In genomic region chr2:206765242-206766056, GRCh38 we compare ENCODE assay signal across 1 cellular context.
TF ChIP-seq lines count a peak whose summit lies in the region.

TSS of gene FASTKD2 (plus strand) at chr2:206765606. CDS start at chr2:206766694, 1,088 bp downstream.
TSS of gene MDH1B (minus strand) at chr2:206765328. CDS start at chr2:206765271, 57 bp downstream.

TF ChIP-seq in HepG2, 621 proteins besides CTCF, POLR2A, EP300 and RAD21 (continued from another document and continues in another):
- TF ChIP-seq TRAFD1 (CRISPR knock-in tag; IDR thresholded peaks at IDR 0.05; ENCODE audit: borderline replicate concordance) (peak; percentile 64; the same call in 1 of the 2 replicates), ZNF33A (CRISPR knock-in tag; IDR thresholded peaks at IDR 0.05; ENCODE audit: borderline replicate concordance) (no peak), ZNF747 (CRISPR knock-in tag; IDR thresholded peaks at IDR 0.05; ENCODE audit: borderline replicate concordance) (peak; percentile 23; the same call in 1 of the 2 replicates), ZNF3 (CRISPR knock-in tag; IDR thresholded peaks at IDR 0.05) (no peak), ZNF563 (CRISPR knock-in tag; IDR thresholded peaks at IDR 0.05) (no peak), HIVEP1 (CRISPR knock-in tag; IDR thresholded peaks at IDR 0.05) (peak; percentile 58; the same call in 1 of the 2 replicates), ZNF678 (CRISPR knock-in tag; IDR thresholded peaks at IDR 0.05) (no peak), SNAI1 (CRISPR knock-in tag; IDR thresholded peaks at IDR 0.05; ENCODE audit: borderline replicate concordance) (no peak), NFE2 (CRISPR knock-in tag; IDR thresholded peaks at IDR 0.05) (no peak), ZNF317 (CRISPR knock-in tag; IDR thresholded peaks at IDR 0.05) (peak; percentile 76; the same call in 1 of the 2 replicates), MTA3 (CRISPR knock-in tag; IDR thresholded peaks at IDR 0.05) (no peak), ZNF780A (CRISPR knock-in tag; IDR thresholded peaks at IDR 0.05) (peak; percentile 18; the same call in 1 of the 2 replicates), ZNF30 (CRISPR knock-in tag; IDR thresholded peaks at IDR 0.05) (peak; percentile 87), XBP1 (CRISPR knock-in tag; IDR thresholded peaks at IDR 0.05) (peak; percentile 18; the same call in 1 of the 2 replicates), ZNF382 (CRISPR knock-in tag; IDR thresholded peaks at IDR 0.05; ENCODE audit: borderline replicate concordance) (no peak), POLR2G (IDR thresholded peaks at IDR 0.05; ENCODE audit: low read depth, low read length) (peak; percentile 98), IKZF1 (IDR thresholded peaks at IDR 0.05) (no peak), JARID2 (CRISPR knock-in tag; IDR thresholded peaks at IDR 0.05; ENCODE audit: insufficient replicate concordance) (peak; percentile 77), NBN (conservative IDR thresholded peaks at IDR 0.05) (no peak), TOE1 (CRISPR knock-in tag; IDR thresholded peaks at IDR 0.05) (0 out of 2 replicates have a peak, but pooled peaks have one; percentile 62), CHD2 (IDR thresholded peaks at IDR 0.05; ENCODE audit: low read depth, low read length) (peak; percentile 97), ATF7 (IDR thresholded peaks at IDR 0.05) (no peak), ATF7 (CRISPR knock-in tag; IDR thresholded peaks at IDR 0.05) (no peak), SCMH1 (CRISPR knock-in tag; IDR thresholded peaks at IDR 0.05; ENCODE audit: borderline replicate concordance) (no peak), ZFP37 (CRISPR knock-in tag; IDR thresholded peaks at IDR 0.05; ENCODE audit: borderline replicate concordance) (peak; percentile 64; the same call in 1 of the 2 replicates), FOSL2 (CRISPR knock-in tag; IDR thresholded peaks at IDR 0.05) (peak; percentile 71), ZFX (CRISPR knock-in tag; IDR thresholded peaks at IDR 0.05; ENCODE audit: low read depth) (peak; percentile 90), ATF6 (CRISPR knock-in tag; conservative IDR thresholded peaks at IDR 0.05) (no peak), KDM5A (IDR thresholded peaks at IDR 0.05; ENCODE audit: borderline replicate concordance, low read length) (peak; percentile 99), ZBTB20 (CRISPR knock-in tag; IDR thresholded peaks at IDR 0.05; ENCODE audit: borderline replicate concordance, low read depth) (no peak), SALL2 (CRISPR knock-in tag; IDR thresholded peaks at IDR 0.05) (peak; percentile 91), ZNF879 (CRISPR knock-in tag; IDR thresholded peaks at IDR 0.05) (no peak), ZNF644 (CRISPR knock-in tag; IDR thresholded peaks at IDR 0.05; ENCODE audit: low read depth) (peak; percentile 21; the same call in 1 of the 2 replicates), ZFP41 (CRISPR knock-in tag; IDR thresholded peaks at IDR 0.05; ENCODE audit: borderline replicate concordance) (no peak; the same call in 1 of the 2 replicates), NFE2L2 (IDR thresholded peaks at IDR 0.05; ENCODE audit: low read length) (no peak), EZH2 (conservative IDR thresholded peaks at IDR 0.05; ENCODE audit: low read depth, low read length) (no peak), ZFYVE20 (CRISPR knock-in tag; IDR thresholded peaks at IDR 0.05; ENCODE audit: borderline replicate concordance, low read depth) (no peak), ZKSCAN5 (CRISPR knock-in tag; IDR thresholded peaks at IDR 0.05) (no peak), THAP8 (CRISPR knock-in tag; IDR thresholded peaks at IDR 0.05; ENCODE audit: borderline replicate concordance) (no peak)
- TF ChIP-seq, protein P1, sequence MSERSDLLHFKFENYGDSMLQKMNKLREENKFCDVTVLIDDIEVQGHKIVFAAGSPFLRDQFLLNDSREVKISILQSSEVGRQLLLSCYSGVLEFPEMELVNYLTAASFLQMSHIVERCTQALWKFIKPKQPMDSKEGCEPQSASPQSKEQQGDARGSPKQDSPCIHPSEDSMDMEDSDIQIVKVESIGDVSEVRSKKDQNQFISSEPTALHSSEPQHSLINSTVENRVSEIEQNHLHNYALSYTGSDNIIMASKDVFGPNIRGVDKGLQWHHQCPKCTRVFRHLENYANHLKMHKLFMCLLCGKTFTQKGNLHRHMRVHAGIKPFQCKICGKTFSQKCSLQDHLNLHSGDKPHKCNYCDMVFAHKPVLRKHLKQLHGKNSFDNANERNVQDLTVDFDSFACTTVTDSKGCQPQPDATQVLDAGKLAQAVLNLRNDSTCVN (CRISPR knock-in tag; IDR thresholded peaks at IDR 0.05; ENCODE audit: borderline replicate concordance), result no peak; the same call in none of the 2 replicates
- TF ChIP-seq, protein P2, sequence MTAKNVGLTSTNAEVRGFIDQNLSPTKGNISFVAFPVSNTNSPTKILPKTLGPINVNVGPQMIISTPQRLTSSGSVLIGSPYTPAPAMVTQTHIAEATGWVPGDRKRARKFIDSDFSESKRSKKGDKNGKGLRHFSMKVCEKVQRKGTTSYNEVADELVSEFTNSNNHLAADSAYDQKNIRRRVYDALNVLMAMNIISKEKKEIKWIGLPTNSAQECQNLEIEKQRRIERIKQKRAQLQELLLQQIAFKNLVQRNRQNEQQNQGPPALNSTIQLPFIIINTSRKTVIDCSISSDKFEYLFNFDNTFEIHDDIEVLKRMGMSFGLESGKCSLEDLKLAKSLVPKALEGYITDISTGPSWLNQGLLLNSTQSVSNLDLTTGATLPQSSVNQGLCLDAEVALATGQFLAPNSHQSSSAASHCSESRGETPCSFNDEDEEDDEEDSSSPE (CRISPR knock-in tag; IDR thresholded peaks at IDR 0.05), result no peak; the same call in 1 of the 2 replicates
- TF ChIP-seq, protein P3, sequence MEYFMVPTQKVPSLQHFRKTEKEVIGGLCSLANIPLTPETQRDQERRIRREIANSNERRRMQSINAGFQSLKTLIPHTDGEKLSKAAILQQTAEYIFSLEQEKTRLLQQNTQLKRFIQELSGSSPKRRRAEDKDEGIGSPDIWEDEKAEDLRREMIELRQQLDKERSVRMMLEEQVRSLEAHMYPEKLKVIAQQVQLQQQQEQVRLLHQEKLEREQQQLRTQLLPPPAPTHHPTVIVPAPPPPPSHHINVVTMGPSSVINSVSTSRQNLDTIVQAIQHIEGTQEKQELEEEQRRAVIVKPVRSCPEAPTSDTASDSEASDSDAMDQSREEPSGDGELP (IDR thresholded peaks at IDR 0.05; ENCODE audit: borderline replicate concordance, low read depth), result peak; percentile 50; the same call in 1 of the 2 replicates
- TF ChIP-seq, protein P4, sequence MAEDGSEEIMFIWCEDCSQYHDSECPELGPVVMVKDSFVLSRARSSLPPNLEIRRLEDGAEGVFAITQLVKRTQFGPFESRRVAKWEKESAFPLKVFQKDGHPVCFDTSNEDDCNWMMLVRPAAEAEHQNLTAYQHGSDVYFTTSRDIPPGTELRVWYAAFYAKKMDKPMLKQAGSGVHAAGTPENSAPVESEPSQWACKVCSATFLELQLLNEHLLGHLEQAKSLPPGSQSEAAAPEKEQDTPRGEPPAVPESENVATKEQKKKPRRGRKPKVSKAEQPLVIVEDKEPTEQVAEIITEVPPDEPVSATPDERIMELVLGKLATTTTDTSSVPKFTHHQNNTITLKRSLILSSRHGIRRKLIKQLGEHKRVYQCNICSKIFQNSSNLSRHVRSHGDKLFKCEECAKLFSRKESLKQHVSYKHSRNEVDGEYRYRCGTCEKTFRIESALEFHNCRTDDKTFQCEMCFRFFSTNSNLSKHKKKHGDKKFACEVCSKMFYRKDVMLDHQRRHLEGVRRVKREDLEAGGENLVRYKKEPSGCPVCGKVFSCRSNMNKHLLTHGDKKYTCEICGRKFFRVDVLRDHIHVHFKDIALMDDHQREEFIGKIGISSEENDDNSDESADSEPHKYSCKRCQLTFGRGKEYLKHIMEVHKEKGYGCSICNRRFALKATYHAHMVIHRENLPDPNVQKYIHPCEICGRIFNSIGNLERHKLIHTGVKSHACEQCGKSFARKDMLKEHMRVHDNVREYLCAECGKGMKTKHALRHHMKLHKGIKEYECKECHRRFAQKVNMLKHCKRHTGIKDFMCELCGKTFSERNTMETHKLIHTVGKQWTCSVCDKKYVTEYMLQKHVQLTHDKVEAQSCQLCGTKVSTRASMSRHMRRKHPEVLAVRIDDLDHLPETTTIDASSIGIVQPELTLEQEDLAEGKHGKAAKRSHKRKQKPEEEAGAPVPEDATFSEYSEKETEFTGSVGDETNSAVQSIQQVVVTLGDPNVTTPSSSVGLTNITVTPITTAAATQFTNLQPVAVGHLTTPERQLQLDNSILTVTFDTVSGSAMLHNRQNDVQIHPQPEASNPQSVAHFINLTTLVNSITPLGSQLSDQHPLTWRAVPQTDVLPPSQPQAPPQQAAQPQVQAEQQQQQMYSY (CRISPR knock-in tag; IDR thresholded peaks at IDR 0.05), result no peak; the same call in 1 of the 2 replicates
- TF ChIP-seq, protein P5, sequence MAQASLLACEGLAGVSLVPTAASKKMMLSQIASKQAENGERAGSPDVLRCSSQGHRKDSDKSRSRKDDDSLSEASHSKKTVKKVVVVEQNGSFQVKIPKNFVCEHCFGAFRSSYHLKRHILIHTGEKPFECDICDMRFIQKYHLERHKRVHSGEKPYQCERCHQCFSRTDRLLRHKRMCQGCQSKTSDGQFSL (CRISPR knock-in tag; IDR thresholded peaks at IDR 0.05), result no peak
- TF ChIP-seq, protein P6, sequence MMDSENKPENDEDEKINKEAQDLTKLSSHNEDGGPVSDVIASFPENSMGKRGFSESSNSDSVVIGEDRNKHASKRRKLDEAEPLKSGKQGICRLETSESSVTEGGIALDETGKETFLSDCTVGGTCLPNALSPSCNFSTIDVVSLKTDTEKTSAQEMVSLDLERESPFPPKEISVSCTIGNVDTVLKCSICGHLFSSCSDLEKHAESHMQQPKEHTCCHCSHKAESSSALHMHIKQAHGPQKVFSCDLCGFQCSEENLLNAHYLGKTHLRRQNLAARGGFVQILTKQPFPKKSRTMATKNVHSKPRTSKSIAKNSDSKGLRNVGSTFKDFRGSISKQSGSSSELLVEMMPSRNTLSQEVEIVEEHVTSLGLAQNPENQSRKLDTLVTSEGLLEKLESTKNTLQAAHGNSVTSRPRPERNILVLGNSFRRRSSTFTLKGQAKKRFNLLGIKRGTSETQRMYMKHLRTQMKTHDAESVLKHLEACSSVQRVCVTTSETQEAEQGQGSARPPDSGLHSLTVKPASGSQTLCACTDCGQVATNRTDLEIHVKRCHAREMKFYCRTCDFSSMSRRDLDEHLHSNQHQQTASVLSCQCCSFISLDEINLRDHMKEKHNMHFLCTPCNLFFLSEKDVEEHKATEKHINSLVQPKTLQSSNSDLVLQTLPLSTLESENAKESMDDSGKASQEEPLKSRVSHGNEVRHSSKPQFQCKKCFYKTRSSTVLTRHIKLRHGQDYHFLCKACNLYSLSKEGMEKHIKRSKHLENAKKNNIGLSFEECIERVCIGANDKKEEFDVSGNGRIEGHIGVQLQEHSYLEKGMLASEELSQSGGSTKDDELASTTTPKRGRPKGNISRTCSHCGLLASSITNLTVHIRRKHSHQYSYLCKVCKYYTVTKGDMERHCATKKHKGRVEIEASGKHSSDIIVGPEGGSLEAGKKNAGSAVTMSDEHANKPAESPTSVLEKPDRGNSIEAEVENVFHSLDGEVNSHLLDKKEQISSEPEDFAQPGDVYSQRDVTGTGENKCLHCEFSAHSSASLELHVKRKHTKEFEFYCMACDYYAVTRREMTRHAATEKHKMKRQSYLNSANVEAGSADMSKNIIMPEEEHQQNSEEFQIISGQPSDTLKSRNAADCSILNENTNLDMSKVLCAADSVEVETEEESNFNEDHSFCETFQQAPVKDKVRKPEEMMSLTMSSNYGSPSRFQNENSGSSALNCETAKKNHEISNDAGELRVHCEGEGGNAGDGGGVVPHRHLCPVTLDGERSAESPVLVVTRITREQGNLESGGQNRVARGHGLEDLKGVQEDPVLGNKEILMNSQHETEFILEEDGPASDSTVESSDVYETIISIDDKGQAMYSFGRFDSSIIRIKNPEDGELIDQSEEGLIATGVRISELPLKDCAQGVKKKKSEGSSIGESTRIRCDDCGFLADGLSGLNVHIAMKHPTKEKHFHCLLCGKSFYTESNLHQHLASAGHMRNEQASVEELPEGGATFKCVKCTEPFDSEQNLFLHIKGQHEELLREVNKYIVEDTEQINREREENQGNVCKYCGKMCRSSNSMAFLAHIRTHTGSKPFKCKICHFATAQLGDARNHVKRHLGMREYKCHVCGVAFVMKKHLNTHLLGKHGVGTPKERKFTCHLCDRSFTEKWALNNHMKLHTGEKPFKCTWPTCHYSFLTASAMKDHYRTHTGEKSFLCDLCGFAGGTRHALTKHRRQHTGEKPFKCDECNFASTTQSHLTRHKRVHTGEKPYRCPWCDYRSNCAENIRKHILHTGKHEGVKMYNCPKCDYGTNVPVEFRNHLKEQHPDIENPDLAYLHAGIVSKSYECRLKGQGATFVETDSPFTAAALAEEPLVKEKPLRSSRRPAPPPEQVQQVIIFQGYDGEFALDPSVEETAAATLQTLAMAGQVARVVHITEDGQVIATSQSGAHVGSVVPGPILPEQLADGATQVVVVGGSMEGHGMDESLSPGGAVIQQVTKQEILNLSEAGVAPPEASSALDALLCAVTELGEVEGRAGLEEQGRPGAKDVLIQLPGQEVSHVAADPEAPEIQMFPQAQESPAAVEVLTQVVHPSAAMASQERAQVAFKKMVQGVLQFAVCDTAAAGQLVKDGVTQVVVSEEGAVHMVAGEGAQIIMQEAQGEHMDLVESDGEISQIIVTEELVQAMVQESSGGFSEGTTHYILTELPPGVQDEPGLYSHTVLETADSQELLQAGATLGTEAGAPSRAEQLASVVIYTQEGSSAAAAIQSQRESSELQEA (CRISPR knock-in tag; IDR thresholded peaks at IDR 0.05; ENCODE audit: not compliant biosample characterization), result peak; percentile 25
